21 cellular contexts compared by ENCODE assay signal in genomic region chr1:40706626-40707025, GRCh38. TPM values are rescaled to one million over a fixed set of nuclear protein-coding genes. Genes with fewer than 3 reads are reported as not detected.
DNase-seq lines count a peak whose midpoint lies in the region; ATAC-seq and TF ChIP-seq lines count a peak whose summit lies in the region.
"Had no signal": no experiment of that assay in that cellular context is flagged by ENCODE, and none has a peak within 500 bp of the region (broad histone marks: within the 10 kb centered on the region; RNA-seq: fewer than 3 reads in every experiment).

No MANE protein-coding gene starts in this region.

- no peak overlapping the region for H2AK5ac ChIP-seq in trophoblast cell (ENCODE audit: low read length)

- H3K9me3 Mint-ChIP-seq in activated B cell treated with CpG ODN at 0.5 μM for 24 hours = no peaks in the 10 kb centered on the region
- H3K9me3 Mint-ChIP-seq: CD4-positive, alpha-beta memory T cell had no signal

- peak; percentile 21 for DNase-seq in EL
- no peak for DNase-seq in activated B cell treated with CpG ODN at 0.5 μM for 24 hours
- peak; percentile 38 to 60 for DNase-seq in trophoblast cell
- no peak for DNase-seq in DMS114 treated with DMSO at 0.1 percent for 48 hours (lab: John Stamatoyannopoulos, UW; ENCODE audit: unreplicated experiment)
- DNase-seq: Caco-2; CD4-positive, alpha-beta memory T cell; DMS79; H7; IMR-90; KG1; MM.1S; NCI-H1694; NCI-H2029 treated with DMSO at 0.1 percent for 48 hours; NCI-H446 treated with DMSO at 0.1 percent for 48 hours; NCI-H526 treated with DMSO at 0.1 percent for 48 hours; Right ventricle myocardium superior; RPMI8226 had no signal

- H3K79me1 ChIP-seq in trophoblast cell (ENCODE audit: low read length) = peaks cover 7% of the 10 kb centered on the region

- H3K27ac ChIP-seq in 22Rv1 = peak overlapping the region; percentile 99
- H3K27ac ChIP-seq in trophoblast cell (ENCODE audit: low read depth, low read length) = no peak overlapping the region
- H3K27ac ChIP-seq: BLaER1 treated with 17β-estradiol and CSF1 and Interleukin-3, amounts not matched to agents 10 nM and 100 nM had no signal

- H3K4me3 ChIP-seq in trophoblast cell (ENCODE audit: low read depth, low read length) = no peak overlapping the region
- H3K4me3 ChIP-seq: BLaER1 treated with 17β-estradiol and CSF1 and Interleukin-3, amounts not matched to agents 10 nM and 100 nM had no signal

- H4K91ac ChIP-seq in trophoblast cell (ENCODE audit: low read depth, low read length) = no peak overlapping the region

- no peak overlapping the region for H3K4me2 ChIP-seq in trophoblast cell (ENCODE audit: low read length)
- H3K4me2 ChIP-seq: BLaER1 treated with 17β-estradiol and CSF1 and Interleukin-3, amounts not matched to agents 10 nM and 100 nM had no signal

- no peaks in the 10 kb centered on the region for H3K9me3 ChIP-seq in trophoblast cell (ENCODE audit: insufficient read depth, low read depth, low read length)
- H3K9me3 ChIP-seq: Caco-2 had no signal

- H2BK12ac ChIP-seq in trophoblast cell (ENCODE audit: low read length) = no peak overlapping the region

- TF ChIP-seq CTCF in 22Rv1 (IDR thresholded peaks at IDR 0.05) (no peak), activated B cell treated with CpG ODN at 0.5 μM for 24 hours (IDR thresholded peaks at IDR 0.05) (no peak)

- no peaks in the 10 kb centered on the region for H3K27me3 Mint-ChIP-seq in activated B cell treated with CpG ODN at 0.5 μM for 24 hours
- H3K27me3 Mint-ChIP-seq: CD4-positive, alpha-beta memory T cell had no signal

- CTCF ChIA-PET in activated B cell treated with CpG ODN at 0.5 μM for 24 hours (lab: Charles Lee) = interaction anchor here (1.3 kb wide), 1 partner anchor 16 kb away, joined by 4 read pairs; the partner anchor contains the start of gene NFYC

- no peak overlapping the region for H3K23ac ChIP-seq in trophoblast cell (ENCODE audit: low read length)

- no peak overlapping the region for H4K8ac ChIP-seq in trophoblast cell (ENCODE audit: low read depth, low read length)

- intact Hi-C loops in activated B cell treated with CpG ODN at 0.5 μM for 24 hours (cut with micrococcal nuclease) = no loop called here

- no peaks in the 10 kb centered on the region for H3K27me3 ChIP-seq in trophoblast cell (ENCODE audit: insufficient read depth, low read length)
- H3K27me3 ChIP-seq: BLaER1 treated with 17β-estradiol and CSF1 and Interleukin-3, amounts not matched to agents 10 nM and 100 nM had no signal

- no peak overlapping the region for H2AFZ ChIP-seq in trophoblast cell (ENCODE audit: insufficient read depth, low read length, poor library complexity)

- H3K36me3 ChIP-seq in trophoblast cell (ENCODE audit: control insufficient read depth in 1 of 2, insufficient read depth in 2 of 2, low read length in 2 of 2) = no peaks in the 10 kb centered on the region

- H3K27ac Mint-ChIP-seq in activated B cell treated with CpG ODN at 0.5 μM for 24 hours = peak overlapping the region; percentile 12

- POLR2A ChIA-PET in activated B cell treated with CpG ODN at 0.5 μM for 24 hours (lab: Charles Lee) = interaction anchor here (0.5 to 20.2 kb wide), 3 partner anchors 15 to 505 kb away, joined by 3 to 306 read pairs (median 3); partner anchors contain the start of gene NFYC

- no peak overlapping the region for H2BK120ac ChIP-seq in trophoblast cell (ENCODE audit: insufficient read depth, low read length, poor library complexity)

- H3K79me2 ChIP-seq in trophoblast cell (ENCODE audit: control insufficient read depth, insufficient read depth, low read length, poor library complexity) = peaks cover 4% of the 10 kb centered on the region

- H3K18ac ChIP-seq in trophoblast cell (ENCODE audit: low read length) = no peak overlapping the region

- no peak overlapping the region for H3K14ac ChIP-seq in trophoblast cell (ENCODE audit: low read length)

- H4K12ac ChIP-seq in trophoblast cell (ENCODE audit: low read depth, low read length) = no peak overlapping the region

- no CpG with 5 or more reads among the region's 4 CpGs for WGBS in trophoblast cell (ENCODE audit: extremely low coverage, insufficient coverage, insufficient read length)

- H3K36me3 Mint-ChIP-seq in activated B cell treated with CpG ODN at 0.5 μM for 24 hours (ENCODE audit: low read depth) = peaks cover 8% of the 10 kb centered on the region

- H3K4me1 ChIP-seq in trophoblast cell (ENCODE audit: control insufficient read depth in 1 of 2, insufficient read depth in 2 of 2, low read length in 2 of 2) = peaks cover 2 to 5% of the 10 kb centered on the region in 2 experiments

- no peak for ATAC-seq in activated B cell treated with CpG ODN at 0.5 μM for 24 hours (ENCODE audit: low read depth)
- no peak for ATAC-seq in HG03039 (IDR thresholded peaks at IDR 0.05; ENCODE audit: unreplicated experiment)
- no peak for ATAC-seq in HG03280 (IDR thresholded peaks at IDR 0.05; ENCODE audit: unreplicated experiment)

- H2BK5ac ChIP-seq in trophoblast cell (ENCODE audit: low read depth, low read length, poor library complexity) = no peak overlapping the region

- H3K4me1 Mint-ChIP-seq in activated B cell treated with CpG ODN at 0.5 μM for 24 hours = peaks cover 77% of the 10 kb centered on the region

- no peak overlapping the region for H3K4ac ChIP-seq in trophoblast cell (ENCODE audit: low read depth, low read length)

- H3K9ac ChIP-seq in trophoblast cell (ENCODE audit: low read length) = no peak overlapping the region
- H3K9ac ChIP-seq: BLaER1 treated with 17β-estradiol and CSF1 and Interleukin-3, amounts not matched to agents 10 nM and 100 nM had no signal

- H3K4me3 Mint-ChIP-seq in activated B cell treated with CpG ODN at 0.5 μM for 24 hours = no peak overlapping the region
- H3K4me3 Mint-ChIP-seq: CD4-positive, alpha-beta memory T cell had no signal

RNA-seq across cellular contexts. Expression of gene NFYC, which starts 15.1 kb away (rescaled TPM):
- total RNA-seq in activated B cell treated with CpG ODN at 0.5 μM for 24 hours = 68.7 and 76.0 TPM in 2 replicates
- polyA plus RNA-seq in trophoblast cell (2013) = 64.7 and 72.6 TPM in 2 replicates

RNA-seq across cellular contexts. Expression of gene RIMS3, which starts 41.1 kb away (rescaled TPM):
- total RNA-seq in activated B cell treated with CpG ODN at 0.5 μM for 24 hours = 5.5 and 6.2 TPM in 2 replicates
- polyA plus RNA-seq in trophoblast cell (2013) = 1.0 and 1.1 TPM in 2 replicates

Comparison
In these comparisons a context has a peak if more than half of its experiments do, and no peak if none do; other contexts are left out.
1. DNase-seq: peak in EL (single experiment) and trophoblast cell (2 of 2); none in activated B cell treated with CpG ODN at 0.5 μM for 24 hours (single experiment) and DMS114 treated with DMSO at 0.1 percent for 48 hours (single experiment).